Comparison of ENCODE assay signal across 8 cellular contexts in the genomic region with DNA sequence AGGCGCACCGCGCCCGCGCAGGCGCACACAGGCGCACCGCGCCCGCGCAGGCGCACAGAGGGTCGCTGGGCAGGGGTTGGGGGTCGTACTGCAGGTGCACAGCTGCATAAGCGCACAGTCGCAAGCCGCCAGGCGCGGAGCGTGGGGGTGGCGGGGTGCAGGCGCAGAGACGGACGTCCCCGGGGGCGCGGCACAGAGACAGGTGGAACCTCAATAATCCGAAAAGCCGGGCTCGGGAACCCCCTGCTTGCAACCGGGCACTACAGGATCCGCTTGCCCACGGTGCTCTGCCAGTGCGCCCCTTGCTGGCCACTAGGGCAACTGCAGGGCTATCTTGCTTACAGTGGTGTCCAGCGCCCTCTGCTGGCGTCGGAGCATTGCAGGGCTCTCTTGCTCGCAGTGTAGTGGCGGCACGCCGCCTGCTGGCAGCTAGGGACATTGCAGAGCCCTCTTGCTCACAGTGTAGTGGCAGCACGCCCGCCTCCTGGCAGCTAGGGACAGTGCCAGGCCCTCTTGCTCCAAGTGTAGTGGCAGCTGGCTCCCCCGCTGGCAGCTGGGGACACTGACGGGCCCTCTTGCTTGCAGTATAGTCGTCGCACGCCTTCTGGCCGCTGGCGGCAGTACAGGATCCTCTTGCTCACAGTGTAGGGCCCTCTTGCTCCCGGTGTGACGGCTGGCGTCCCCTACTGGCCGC.
DNase-seq lines count a peak whose midpoint lies in the region; ATAC-seq and TF ChIP-seq lines count a peak whose summit lies in the region.

No MANE protein-coding gene starts in this region.

- DNase-seq in HEK293T (ENCODE audit: extremely low spot score) (peak; percentile 19), T-helper 22 cell (ENCODE audit: low read depth) (peak; percentile 26), astrocyte of the hippocampus (ENCODE audit: low read depth, low spot score) (peak; percentile 30), kidney tubule cell (ENCODE audit: low spot score) (peak; percentile 70), HPDE6-E6E7 (ENCODE audit: extremely low spot score) (no peak), D341Med (ENCODE audit: low spot score) (no peak)
- peak in 2 of 3 experiments; percentile 34 to 68 for DNase-seq in stimulated activated CD4-positive, alpha-beta T cell treated with anti-CD3 and anti-CD28 coated beads, TNF-alpha, amount 100 ng/mL, for 24 hours (ENCODE audit: low read depth in 3 of 3)

- POLR2A ChIA-PET in HEK293T (lab: Yijun Ruan, JAX) = no interaction called here

- CTCF ChIA-PET in HEK293T (lab: Yijun Ruan, JAX) = interaction anchor here (0.6 kb wide), 1 partner anchor 632 kb away, joined by 3 read pairs; no protein-coding TSS in a partner anchor

- no peak for ATAC-seq in GM18498 (IDR thresholded peaks at IDR 0.05; ENCODE audit: unreplicated experiment)

TF ChIP-seq in HEK293T, 16 proteins besides CTCF, POLR2A, EP300 and RAD21:
- TF ChIP-seq HDGF (IDR thresholded peaks at IDR 0.05; ENCODE audit: borderline replicate concordance) (no peak), FOXK2 (IDR thresholded peaks at IDR 0.05) (no peak), ARNT (IDR thresholded peaks at IDR 0.05) (no peak), BHLHE40 (IDR thresholded peaks at IDR 0.05; ENCODE audit: borderline replicate concordance) (no peak), FOXM1 (IDR thresholded peaks at IDR 0.05; ENCODE audit: borderline replicate concordance) (no peak), ELF4 (IDR thresholded peaks at IDR 0.05) (no peak)

Comparison
In these comparisons a context has a peak if more than half of its experiments do, and no peak if none do; other contexts are left out.
1. DNase-seq: peak in HEK293T (single experiment), T-helper 22 cell (single experiment), astrocyte of the hippocampus (single experiment), kidney tubule cell (single experiment) and stimulated activated CD4-positive, alpha-beta T cell treated with anti-CD3 and anti-CD28 coated beads, TNF-alpha, amount 100 ng/mL, for 24 hours (2 of 3); none in HPDE6-E6E7 (single experiment) and D341Med (single experiment).